In genomic region chr12:91681751-91682150, GRCh38 we compare ENCODE assay signal across 25 cellular contexts.
DNase-seq lines count a peak whose midpoint lies in the region; ATAC-seq, FAIRE-seq and TF ChIP-seq lines count a peak whose summit lies in the region.
"Had no signal": no experiment of that assay in that cellular context is flagged by ENCODE, and none has a peak within 500 bp of the region (broad histone marks: within the 10 kb centered on the region; RNA-seq: fewer than 3 reads in every experiment).

No MANE protein-coding gene starts in this region.

- TF ChIP-seq CTCF in K562 (IDR thresholded peaks at IDR 0.05 in 2 of 3, conservative IDR thresholded peaks at IDR 0.05 in 1 of 3; ENCODE audit: insufficient read depth in 2 of 3, low read depth in 1 of 3, low read length in 3 of 3), result no peak

- peaks cover 12% of the 10 kb centered on the region for H3K9me3 Mint-ChIP-seq in activated CD4-positive, alpha-beta T cell treated with anti-CD3 and anti-CD28 coated beads, Interleukin-2, amount 10 ng/mL, durations not matched to agents 24 days and 14 days
- H3K9me3 Mint-ChIP-seq in activated CD4-positive, alpha-beta T cell treated with anti-CD3 and anti-CD28 coated beads for 36 hours (ENCODE audit: low read depth), result no peaks in the 10 kb centered on the region

- FAIRE-seq in K562 (lab: Jason Lieb, UNC), result no peak
- FAIRE-seq: A204.1, GM12878, GM19239 had no signal

- no peak for TF ChIP-seq RAD21 in K562 (CRISPR knock-in tag; conservative IDR thresholded peaks at IDR 0.05 in 1 of 2, IDR thresholded peaks at IDR 0.05 in 1 of 2)

- no peak overlapping the region for H2AFZ ChIP-seq in K562 (ENCODE audit: low read depth, low read length)

- POLR2A ChIA-PET in activated CD4-positive, alpha-beta T cell treated with anti-CD3 and anti-CD28 coated beads for 36 hours (lab: Charles Lee), result no interaction called here
- POLR2A ChIA-PET in K562 (lab: Yijun Ruan, JAX), result interaction anchor here (0.7 to 3.4 kb wide), 4 partner anchors 11 to 554 kb away, joined by 4 to 23 read pairs (median 10); no protein-coding TSS in a partner anchor

- CTCF ChIA-PET in activated CD4-positive, alpha-beta T cell treated with anti-CD3 and anti-CD28 coated beads for 36 hours (lab: Charles Lee), result no interaction called here
- CTCF ChIA-PET in K562 (lab: Yijun Ruan, JAX; ENCODE audit: low intra/inter-chr PET ratio), result no interaction called here

- no peak overlapping the region for H3K27ac Mint-ChIP-seq in activated CD4-positive, alpha-beta T cell treated with anti-CD3 and anti-CD28 coated beads, Interleukin-2, amount 10 ng/mL, durations not matched to agents 24 days and 14 days
- H3K27ac Mint-ChIP-seq in activated CD4-positive, alpha-beta T cell treated with anti-CD3 and anti-CD28 coated beads for 36 hours, result no peak overlapping the region
- H3K27ac Mint-ChIP-seq: CD14-positive monocyte; CD4-positive, alpha-beta memory T cell; CD4-positive, CD25-positive, alpha-beta regulatory T cell had no signal

- peak overlapping the region in 1 of 2 experiments; percentile 66; a peak in 1 of 4 replicates for H3K9ac ChIP-seq in K562 (ENCODE audit: insufficient read depth in 1 of 2, low read depth in 2 of 2, low read length in 2 of 2)
- H3K9ac ChIP-seq: BLaER1 had no signal

- peak overlapping the region; percentile 49 for H3K4me3 ChIP-seq in K562
- H3K4me3 ChIP-seq: BLaER1, GM12878 had no signal

- H3K27ac ChIP-seq in K562 (ENCODE audit: extremely low read depth, low read depth, low read length), result peak overlapping the region; percentile 83; the same call in 1 of the 3 replicates
- H3K27ac ChIP-seq: BLaER1 had no signal

- H3K36me3 ChIP-seq in K562 (ENCODE audit: control insufficient read depth, insufficient read depth, low read length), result peaks cover 39% of the 10 kb centered on the region
- H3K36me3 ChIP-seq: BE2C, BLaER1 had no signal

- TF ChIP-seq EP300 in K562 (IDR thresholded peaks at IDR 0.05; ENCODE audit: low read length), result no peak

- WGBS in K562 (ENCODE audit: insufficient coverage, low coverage, missing lambda C conversion rate), result 10% methylated on average over 3 of the region's 11 CpGs

- no peaks in the 10 kb centered on the region; the same call in 1 of the 2 replicates for H4K20me1 ChIP-seq in K562 (replicated peaks; ENCODE audit: control insufficient read depth, insufficient read depth, low read length)
- H4K20me1 ChIP-seq: BLaER1 had no signal

- no peak overlapping the region for H3K4me3 Mint-ChIP-seq in activated CD4-positive, alpha-beta T cell treated with anti-CD3 and anti-CD28 coated beads, Interleukin-2, amount 10 ng/mL, durations not matched to agents 24 days and 14 days
- H3K4me3 Mint-ChIP-seq in activated CD4-positive, alpha-beta T cell treated with anti-CD3 and anti-CD28 coated beads for 36 hours, result no peak overlapping the region
- H3K4me3 Mint-ChIP-seq: CD14-positive monocyte; CD4-positive, alpha-beta memory T cell; CD4-positive, CD25-positive, alpha-beta regulatory T cell; CD8-positive, alpha-beta memory T cell had no signal

- in situ Hi-C loops in K562 (cut with MboI), result no loop called here

- peaks cover 7% of the 10 kb centered on the region for H3K4me1 Mint-ChIP-seq in activated CD4-positive, alpha-beta T cell treated with anti-CD3 and anti-CD28 coated beads, Interleukin-2, amount 10 ng/mL, durations not matched to agents 24 days and 14 days
- H3K4me1 Mint-ChIP-seq in activated CD4-positive, alpha-beta T cell treated with anti-CD3 and anti-CD28 coated beads for 36 hours, result peaks cover 7% of the 10 kb centered on the region
- H3K4me1 Mint-ChIP-seq: CD14-positive monocyte had no signal

- BruUV-seq in K562 (replicated peaks; lab: Mats Ljungman, UMichigan), result no TSS peak

- DNase-seq in activated CD4-positive, alpha-beta T cell treated with anti-CD3 and anti-CD28 coated beads, Interleukin-2, amount 10 ng/mL, durations not matched to agents 24 days and 14 days, result peak; percentile 35
- no peak for DNase-seq in activated CD4-positive, alpha-beta T cell treated with anti-CD3 and anti-CD28 coated beads for 36 hours
- DNase-seq in K562 (ENCODE audit: extremely low read depth in 1 of 4, low spot score in 3 of 4) (peak in 3 of 4 experiments; percentile 24 to 30 (median 25)), NCI-H526 treated with DMSO at 0.1 percent for 48 hours (lab: John Stamatoyannopoulos, UW) (no peak)
- DNase-seq: 8988T; ACHN; BE2C; C1 segment of cervical spinal cord; CD4-positive, alpha-beta memory T cell; CD4-positive, CD25-positive, alpha-beta regulatory T cell; CD8-positive, alpha-beta memory T cell; COR-L47; DMS 273 treated with DMSO at 0.1 percent for 48 hours; DMS153; DMS53; DMS79; DND-41; EL; GDM1 had no signal

- no peaks in the 10 kb centered on the region for H3K36me3 Mint-ChIP-seq in activated CD4-positive, alpha-beta T cell treated with anti-CD3 and anti-CD28 coated beads, Interleukin-2, amount 10 ng/mL, durations not matched to agents 24 days and 14 days (ENCODE audit: low read depth)
- no peaks in the 10 kb centered on the region for H3K36me3 Mint-ChIP-seq in activated CD4-positive, alpha-beta T cell treated with anti-CD3 and anti-CD28 coated beads for 36 hours (ENCODE audit: low read depth)
- H3K36me3 Mint-ChIP-seq: CD14-positive monocyte; CD4-positive, alpha-beta memory T cell; CD4-positive, CD25-positive, alpha-beta regulatory T cell had no signal

- no peaks in the 10 kb centered on the region for H3K9me3 ChIP-seq in K562 (replicated peaks; ENCODE audit: control insufficient read depth, insufficient read depth, low read depth, low read length)
- H3K9me3 ChIP-seq: BE2C, BLaER1 had no signal

- H3K4me2 ChIP-seq in K562 (ENCODE audit: insufficient read depth, low read length), result peak overlapping the region; percentile 80
- H3K4me2 ChIP-seq: BLaER1 had no signal

- peaks cover 0 to 13% of the 10 kb centered on the region in 2 experiments; a peak in 2 of 5 replicates for H3K4me1 ChIP-seq in K562 (replicated peaks in 1 of 2; ENCODE audit: control insufficient read depth in 2 of 2, insufficient read depth in 2 of 2, low read length in 2 of 2)
- H3K4me1 ChIP-seq: BLaER1 had no signal

- H3K27me3 Mint-ChIP-seq in activated CD4-positive, alpha-beta T cell treated with anti-CD3 and anti-CD28 coated beads, Interleukin-2, amount 10 ng/mL, durations not matched to agents 24 days and 14 days, result no peaks in the 10 kb centered on the region
- no peaks in the 10 kb centered on the region for H3K27me3 Mint-ChIP-seq in activated CD4-positive, alpha-beta T cell treated with anti-CD3 and anti-CD28 coated beads for 36 hours
- H3K27me3 Mint-ChIP-seq: CD4-positive, alpha-beta memory T cell; CD4-positive, CD25-positive, alpha-beta regulatory T cell had no signal

- intact Hi-C loops in activated CD4-positive, alpha-beta T cell treated with anti-CD3 and anti-CD28 coated beads, Interleukin-2, amount 10 ng/mL, durations not matched to agents 24 days and 14 days (cut with micrococcal nuclease), result loop anchor here (10.0 kb wide), 1 partner anchor 383 kb away; no protein-coding TSS in a partner anchor
- intact Hi-C loops in activated CD4-positive, alpha-beta T cell treated with anti-CD3 and anti-CD28 coated beads for 36 hours (cut with DNase I, micrococcal nuclease), result no loop called here
- intact Hi-C loops in K562 (cut with micrococcal nuclease), result loop anchor here (2.0 to 10.0 kb wide), 2 partner anchors 47 to 97 kb away; no protein-coding TSS in a partner anchor

- no peaks in the 10 kb centered on the region for H3K9me1 ChIP-seq in K562 (ENCODE audit: control insufficient read depth, insufficient read depth, low read length)

- H3K27me3 ChIP-seq in K562 (ENCODE audit: control insufficient read depth in 2 of 2, insufficient read depth in 2 of 2, low read length in 2 of 2), result no peaks in the 10 kb centered on the region
- H3K27me3 ChIP-seq: BE2C, BLaER1 had no signal

- TF ChIP-seq POLR2A in K562 (conservative IDR thresholded peaks at IDR 0.05), result no peak

- H3K79me2 ChIP-seq in K562 (ENCODE audit: control insufficient read depth, insufficient read depth, low read length), result peaks cover 65% of the 10 kb centered on the region

- ATAC-seq in activated CD4-positive, alpha-beta T cell treated with anti-CD3 and anti-CD28 coated beads for 36 hours, result no peak
- ATAC-seq in K562 (peak; percentile 61), HG03520 (IDR thresholded peaks at IDR 0.05; ENCODE audit: unreplicated experiment) (no peak)
- ATAC-seq: GM12878 had no signal

TF ChIP-seq in K562, 482 proteins besides CTCF, POLR2A, EP300 and RAD21 (continues in another document):
- TF ChIP-seq ZNF740 (CRISPR knock-in tag; IDR thresholded peaks at IDR 0.05), result no peak
- TF ChIP-seq ZNF740 (tag; IDR thresholded peaks at IDR 0.05), result 0 out of 4 replicates have a peak, but pooled peaks of 1 of the 2 experiments have one; percentile 26
- no peak for TF ChIP-seq TOE1 (IDR thresholded peaks at IDR 0.05; ENCODE audit: borderline replicate concordance)
- TF ChIP-seq TOE1 (CRISPR knock-in tag; IDR thresholded peaks at IDR 0.05; ENCODE audit: borderline replicate concordance, low read depth), result no peak
- TF ChIP-seq ZBTB5 (IDR thresholded peaks at IDR 0.05), result no peak
- no peak for TF ChIP-seq PHF8 (IDR thresholded peaks at IDR 0.05; ENCODE audit: borderline replicate concordance, low read length)

Comparison
In these comparisons a context has a peak if more than half of its experiments do, and no peak if none do; other contexts are left out.
1. DNase-seq: peak in activated CD4-positive, alpha-beta T cell treated with anti-CD3 and anti-CD28 coated beads, Interleukin-2, amount 10 ng/mL, durations not matched to agents 24 days and 14 days (single experiment) and K562 (3 of 4); none in activated CD4-positive, alpha-beta T cell treated with anti-CD3 and anti-CD28 coated beads for 36 hours (single experiment) and NCI-H526 treated with DMSO at 0.1 percent for 48 hours (single experiment).
2. intact Hi-C loops: an anchor here in activated CD4-positive, alpha-beta T cell treated with anti-CD3 and anti-CD28 coated beads, Interleukin-2, amount 10 ng/mL, durations not matched to agents 24 days and 14 days (10.0 kb wide) and K562 (2.0 to 10.0 kb wide); none called in activated CD4-positive, alpha-beta T cell treated with anti-CD3 and anti-CD28 coated beads for 36 hours.